In the genomic region with DNA sequence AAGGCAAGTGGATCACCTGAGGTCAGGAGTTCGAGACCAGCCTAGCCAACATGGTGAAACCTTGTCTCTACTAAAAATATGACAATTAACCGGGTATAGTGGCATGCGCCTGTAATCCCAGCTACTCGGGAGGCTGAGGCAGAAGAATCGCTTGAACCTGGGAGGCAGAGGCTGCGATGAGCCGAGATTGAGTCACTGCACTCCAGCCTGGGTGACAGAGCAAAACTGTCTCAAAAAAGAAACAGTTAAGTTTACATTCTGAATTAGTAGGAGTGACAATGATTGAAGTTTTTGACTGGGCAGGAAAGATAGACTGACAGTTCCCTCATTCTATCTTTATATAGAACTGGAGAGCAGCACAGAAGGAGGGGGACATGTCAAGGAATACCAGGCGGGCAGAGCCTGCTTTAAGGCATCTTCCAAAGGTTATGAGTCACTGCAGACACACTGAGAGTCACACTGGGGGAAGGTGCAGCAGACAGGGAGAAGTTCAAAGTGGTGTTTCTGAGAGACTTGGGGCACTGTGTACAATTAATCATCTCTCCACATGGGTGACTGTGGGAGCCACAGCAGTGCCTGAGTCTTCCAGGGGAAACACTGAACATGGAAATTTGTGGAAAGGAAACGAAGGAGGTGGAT, we compare ENCODE assay signal across 2 cellular contexts.
TF ChIP-seq lines count a peak whose summit lies in the region.

No MANE protein-coding gene starts in this region.

TF ChIP-seq in IMR-90, 13 proteins besides CTCF, POLR2A, EP300 and RAD21:
- TF ChIP-seq CEBPB (IDR thresholded peaks at IDR 0.05; ENCODE audit: low read depth, low read length) (no peak), BHLHE40 (IDR thresholded peaks at IDR 0.05; ENCODE audit: low read depth, low read length) (no peak), MAFK (IDR thresholded peaks at IDR 0.05; ENCODE audit: low read depth, low read length) (no peak)

TF ChIP-seq in K562, 482 proteins besides CTCF, POLR2A, EP300 and RAD21 (continues in another document):
- TF ChIP-seq EWSR1 (IDR thresholded peaks at IDR 0.05; ENCODE audit: borderline replicate concordance, low read depth, partially characterized antibody): no peak
- no peak for TF ChIP-seq ZNF780A (CRISPR knock-in tag; IDR thresholded peaks at IDR 0.05)
- no peak for TF ChIP-seq HIVEP1 (CRISPR knock-in tag; IDR thresholded peaks at IDR 0.05)
- TF ChIP-seq, protein P1, sequence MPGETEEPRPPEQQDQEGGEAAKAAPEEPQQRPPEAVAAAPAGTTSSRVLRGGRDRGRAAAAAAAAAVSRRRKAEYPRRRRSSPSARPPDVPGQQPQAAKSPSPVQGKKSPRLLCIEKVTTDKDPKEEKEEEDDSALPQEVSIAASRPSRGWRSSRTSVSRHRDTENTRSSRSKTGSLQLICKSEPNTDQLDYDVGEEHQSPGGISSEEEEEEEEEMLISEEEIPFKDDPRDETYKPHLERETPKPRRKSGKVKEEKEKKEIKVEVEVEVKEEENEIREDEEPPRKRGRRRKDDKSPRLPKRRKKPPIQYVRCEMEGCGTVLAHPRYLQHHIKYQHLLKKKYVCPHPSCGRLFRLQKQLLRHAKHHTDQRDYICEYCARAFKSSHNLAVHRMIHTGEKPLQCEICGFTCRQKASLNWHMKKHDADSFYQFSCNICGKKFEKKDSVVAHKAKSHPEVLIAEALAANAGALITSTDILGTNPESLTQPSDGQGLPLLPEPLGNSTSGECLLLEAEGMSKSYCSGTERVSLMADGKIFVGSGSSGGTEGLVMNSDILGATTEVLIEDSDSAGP (CRISPR knock-in tag; IDR thresholded peaks at IDR 0.05): no peak
- TF ChIP-seq, protein P2, sequence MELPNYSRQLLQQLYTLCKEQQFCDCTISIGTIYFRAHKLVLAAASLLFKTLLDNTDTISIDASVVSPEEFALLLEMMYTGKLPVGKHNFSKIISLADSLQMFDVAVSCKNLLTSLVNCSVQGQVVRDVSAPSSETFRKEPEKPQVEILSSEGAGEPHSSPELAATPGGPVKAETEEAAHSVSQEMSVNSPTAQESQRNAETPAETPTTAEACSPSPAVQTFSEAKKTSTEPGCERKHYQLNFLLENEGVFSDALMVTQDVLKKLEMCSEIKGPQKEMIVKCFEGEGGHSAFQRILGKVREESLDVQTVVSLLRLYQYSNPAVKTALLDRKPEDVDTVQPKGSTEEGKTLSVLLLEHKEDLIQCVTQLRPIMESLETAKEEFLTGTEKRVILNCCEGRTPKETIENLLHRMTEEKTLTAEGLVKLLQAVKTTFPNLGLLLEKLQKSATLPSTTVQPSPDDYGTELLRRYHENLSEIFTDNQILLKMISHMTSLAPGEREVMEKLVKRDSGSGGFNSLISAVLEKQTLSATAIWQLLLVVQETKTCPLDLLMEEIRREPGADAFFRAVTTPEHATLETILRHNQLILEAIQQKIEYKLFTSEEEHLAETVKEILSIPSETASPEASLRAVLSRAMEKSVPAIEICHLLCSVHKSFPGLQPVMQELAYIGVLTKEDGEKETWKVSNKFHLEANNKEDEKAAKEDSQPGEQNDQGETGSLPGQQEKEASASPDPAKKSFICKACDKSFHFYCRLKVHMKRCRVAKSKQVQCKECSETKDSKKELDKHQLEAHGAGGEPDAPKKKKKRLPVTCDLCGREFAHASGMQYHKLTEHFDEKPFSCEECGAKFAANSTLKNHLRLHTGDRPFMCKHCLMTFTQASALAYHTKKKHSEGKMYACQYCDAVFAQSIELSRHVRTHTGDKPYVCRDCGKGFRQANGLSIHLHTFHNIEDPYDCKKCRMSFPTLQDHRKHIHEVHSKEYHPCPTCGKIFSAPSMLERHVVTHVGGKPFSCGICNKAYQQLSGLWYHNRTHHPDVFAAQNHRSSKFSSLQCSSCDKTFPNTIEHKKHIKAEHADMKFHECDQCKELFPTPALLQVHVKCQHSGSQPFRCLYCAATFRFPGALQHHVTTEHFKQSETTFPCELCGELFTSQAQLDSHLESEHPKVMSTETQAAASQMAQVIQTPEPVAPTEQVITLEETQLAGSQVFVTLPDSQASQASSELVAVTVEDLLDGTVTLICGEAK (IDR thresholded peaks at IDR 0.05): no peak
- TF ChIP-seq, protein P2 (CRISPR knock-in tag; IDR thresholded peaks at IDR 0.05): no peak
- TF ChIP-seq LCOR (CRISPR knock-in tag; IDR thresholded peaks at IDR 0.05): no peak
- no peak for TF ChIP-seq HDAC2 (IDR thresholded peaks at IDR 0.05)
- TF ChIP-seq SMARCB1 (IDR thresholded peaks at IDR 0.05; ENCODE audit: insufficient read length, low read depth): no peak
- TF ChIP-seq BDP1 (IDR thresholded peaks at IDR 0.05; ENCODE audit: insufficient read depth, insufficient read length): no peak
- no peak for TF ChIP-seq ZNF436 (CRISPR knock-in tag; IDR thresholded peaks at IDR 0.05)
- no peak for TF ChIP-seq ZNF3 (CRISPR knock-in tag; IDR thresholded peaks at IDR 0.05)
- TF ChIP-seq, protein P3, sequence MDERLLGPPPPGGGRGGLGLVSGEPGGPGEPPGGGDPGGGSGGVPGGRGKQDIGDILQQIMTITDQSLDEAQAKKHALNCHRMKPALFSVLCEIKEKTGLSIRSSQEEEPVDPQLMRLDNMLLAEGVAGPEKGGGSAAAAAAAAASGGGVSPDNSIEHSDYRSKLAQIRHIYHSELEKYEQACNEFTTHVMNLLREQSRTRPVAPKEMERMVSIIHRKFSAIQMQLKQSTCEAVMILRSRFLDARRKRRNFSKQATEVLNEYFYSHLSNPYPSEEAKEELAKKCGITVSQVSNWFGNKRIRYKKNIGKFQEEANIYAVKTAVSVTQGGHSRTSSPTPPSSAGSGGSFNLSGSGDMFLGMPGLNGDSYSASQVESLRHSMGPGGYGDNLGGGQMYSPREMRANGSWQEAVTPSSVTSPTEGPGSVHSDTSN (CRISPR knock-in tag; IDR thresholded peaks at IDR 0.05; ENCODE audit: low read depth): no peak
- TF ChIP-seq, protein P3 (tag; conservative IDR thresholded peaks at IDR 0.05; ENCODE audit: low read depth): 0 out of 2 replicates have a peak, but pooled peaks have one; percentile 54
- TF ChIP-seq, protein P4, sequence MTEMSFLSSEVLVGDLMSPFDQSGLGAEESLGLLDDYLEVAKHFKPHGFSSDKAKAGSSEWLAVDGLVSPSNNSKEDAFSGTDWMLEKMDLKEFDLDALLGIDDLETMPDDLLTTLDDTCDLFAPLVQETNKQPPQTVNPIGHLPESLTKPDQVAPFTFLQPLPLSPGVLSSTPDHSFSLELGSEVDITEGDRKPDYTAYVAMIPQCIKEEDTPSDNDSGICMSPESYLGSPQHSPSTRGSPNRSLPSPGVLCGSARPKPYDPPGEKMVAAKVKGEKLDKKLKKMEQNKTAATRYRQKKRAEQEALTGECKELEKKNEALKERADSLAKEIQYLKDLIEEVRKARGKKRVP (CRISPR knock-in tag; IDR thresholded peaks at IDR 0.05): no peak
- TF ChIP-seq ZNF699 (CRISPR knock-in tag; IDR thresholded peaks at IDR 0.05; ENCODE audit: insufficient replicate concordance): no peak
- TF ChIP-seq KDM1A (IDR thresholded peaks at IDR 0.05): peak; percentile 11 to 34; a peak in 1 of 4 replicates
- TF ChIP-seq, protein P5, sequence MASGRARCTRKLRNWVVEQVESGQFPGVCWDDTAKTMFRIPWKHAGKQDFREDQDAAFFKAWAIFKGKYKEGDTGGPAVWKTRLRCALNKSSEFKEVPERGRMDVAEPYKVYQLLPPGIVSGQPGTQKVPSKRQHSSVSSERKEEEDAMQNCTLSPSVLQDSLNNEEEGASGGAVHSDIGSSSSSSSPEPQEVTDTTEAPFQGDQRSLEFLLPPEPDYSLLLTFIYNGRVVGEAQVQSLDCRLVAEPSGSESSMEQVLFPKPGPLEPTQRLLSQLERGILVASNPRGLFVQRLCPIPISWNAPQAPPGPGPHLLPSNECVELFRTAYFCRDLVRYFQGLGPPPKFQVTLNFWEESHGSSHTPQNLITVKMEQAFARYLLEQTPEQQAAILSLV (tag; IDR thresholded peaks at IDR 0.05): no peak
- TF ChIP-seq, protein P6, sequence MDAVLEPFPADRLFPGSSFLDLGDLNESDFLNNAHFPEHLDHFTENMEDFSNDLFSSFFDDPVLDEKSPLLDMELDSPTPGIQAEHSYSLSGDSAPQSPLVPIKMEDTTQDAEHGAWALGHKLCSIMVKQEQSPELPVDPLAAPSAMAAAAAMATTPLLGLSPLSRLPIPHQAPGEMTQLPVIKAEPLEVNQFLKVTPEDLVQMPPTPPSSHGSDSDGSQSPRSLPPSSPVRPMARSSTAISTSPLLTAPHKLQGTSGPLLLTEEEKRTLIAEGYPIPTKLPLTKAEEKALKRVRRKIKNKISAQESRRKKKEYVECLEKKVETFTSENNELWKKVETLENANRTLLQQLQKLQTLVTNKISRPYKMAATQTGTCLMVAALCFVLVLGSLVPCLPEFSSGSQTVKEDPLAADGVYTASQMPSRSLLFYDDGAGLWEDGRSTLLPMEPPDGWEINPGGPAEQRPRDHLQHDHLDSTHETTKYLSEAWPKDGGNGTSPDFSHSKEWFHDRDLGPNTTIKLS (IDR thresholded peaks at IDR 0.05; ENCODE audit: borderline replicate concordance, low read depth): no peak
- no peak for TF ChIP-seq ZNF76 (CRISPR knock-in tag; IDR thresholded peaks at IDR 0.05; ENCODE audit: borderline replicate concordance)
- TF ChIP-seq ZNF274 (IDR thresholded peaks at IDR 0.05; ENCODE audit: borderline replicate concordance, low read depth, low read length): no peak
- TF ChIP-seq, protein P7, sequence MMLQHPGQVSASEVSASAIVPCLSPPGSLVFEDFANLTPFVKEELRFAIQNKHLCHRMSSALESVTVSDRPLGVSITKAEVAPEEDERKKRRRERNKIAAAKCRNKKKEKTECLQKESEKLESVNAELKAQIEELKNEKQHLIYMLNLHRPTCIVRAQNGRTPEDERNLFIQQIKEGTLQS (IDR thresholded peaks at IDR 0.05): peak; percentile 43
- TF ChIP-seq, protein P7 (CRISPR knock-in tag; conservative IDR thresholded peaks at IDR 0.05): no peak
- TF ChIP-seq, protein P8, sequence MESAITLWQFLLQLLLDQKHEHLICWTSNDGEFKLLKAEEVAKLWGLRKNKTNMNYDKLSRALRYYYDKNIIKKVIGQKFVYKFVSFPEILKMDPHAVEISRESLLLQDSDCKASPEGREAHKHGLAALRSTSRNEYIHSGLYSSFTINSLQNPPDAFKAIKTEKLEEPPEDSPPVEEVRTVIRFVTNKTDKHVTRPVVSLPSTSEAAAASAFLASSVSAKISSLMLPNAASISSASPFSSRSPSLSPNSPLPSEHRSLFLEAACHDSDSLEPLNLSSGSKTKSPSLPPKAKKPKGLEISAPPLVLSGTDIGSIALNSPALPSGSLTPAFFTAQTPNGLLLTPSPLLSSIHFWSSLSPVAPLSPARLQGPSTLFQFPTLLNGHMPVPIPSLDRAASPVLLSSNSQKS (CRISPR knock-in tag; IDR thresholded peaks at IDR 0.05): no peak
- no peak for TF ChIP-seq TBL1XR1 (IDR thresholded peaks at IDR 0.05; ENCODE audit: low read length in 2 of 2)
- no peak for TF ChIP-seq NCOA6 (IDR thresholded peaks at IDR 0.05)
- TF ChIP-seq ADNP (tag; IDR thresholded peaks at IDR 0.05): no peak
- no peak for TF ChIP-seq XRCC4 (IDR thresholded peaks at IDR 0.05; ENCODE audit: extremely low read depth, insufficient read depth, insufficient read length)
- no peak for TF ChIP-seq CAMTA2 (CRISPR knock-in tag; conservative IDR thresholded peaks at IDR 0.05)
- no peak for TF ChIP-seq TEAD1 (CRISPR knock-in tag; IDR thresholded peaks at IDR 0.05)
- peak; percentile 66 for TF ChIP-seq FOSL1 (tag; conservative IDR thresholded peaks at IDR 0.05)
- TF ChIP-seq HDAC3 (IDR thresholded peaks at IDR 0.05; ENCODE audit: borderline replicate concordance, partially characterized antibody): no peak
- TF ChIP-seq, protein P9, sequence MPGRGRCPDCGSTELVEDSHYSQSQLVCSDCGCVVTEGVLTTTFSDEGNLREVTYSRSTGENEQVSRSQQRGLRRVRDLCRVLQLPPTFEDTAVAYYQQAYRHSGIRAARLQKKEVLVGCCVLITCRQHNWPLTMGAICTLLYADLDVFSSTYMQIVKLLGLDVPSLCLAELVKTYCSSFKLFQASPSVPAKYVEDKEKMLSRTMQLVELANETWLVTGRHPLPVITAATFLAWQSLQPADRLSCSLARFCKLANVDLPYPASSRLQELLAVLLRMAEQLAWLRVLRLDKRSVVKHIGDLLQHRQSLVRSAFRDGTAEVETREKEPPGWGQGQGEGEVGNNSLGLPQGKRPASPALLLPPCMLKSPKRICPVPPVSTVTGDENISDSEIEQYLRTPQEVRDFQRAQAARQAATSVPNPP (IDR thresholded peaks at IDR 0.05; ENCODE audit: borderline replicate concordance, insufficient read depth, insufficient read length): no peak
- TF ChIP-seq NCOA4 (IDR thresholded peaks at IDR 0.05; ENCODE audit: partially characterized antibody): no peak
- no peak for TF ChIP-seq DPF2 (IDR thresholded peaks at IDR 0.05)
- TF ChIP-seq ARNT (IDR thresholded peaks at IDR 0.05): no peak
